Comparison of ENCODE assay signal across 13 cellular contexts in the genomic region with DNA sequence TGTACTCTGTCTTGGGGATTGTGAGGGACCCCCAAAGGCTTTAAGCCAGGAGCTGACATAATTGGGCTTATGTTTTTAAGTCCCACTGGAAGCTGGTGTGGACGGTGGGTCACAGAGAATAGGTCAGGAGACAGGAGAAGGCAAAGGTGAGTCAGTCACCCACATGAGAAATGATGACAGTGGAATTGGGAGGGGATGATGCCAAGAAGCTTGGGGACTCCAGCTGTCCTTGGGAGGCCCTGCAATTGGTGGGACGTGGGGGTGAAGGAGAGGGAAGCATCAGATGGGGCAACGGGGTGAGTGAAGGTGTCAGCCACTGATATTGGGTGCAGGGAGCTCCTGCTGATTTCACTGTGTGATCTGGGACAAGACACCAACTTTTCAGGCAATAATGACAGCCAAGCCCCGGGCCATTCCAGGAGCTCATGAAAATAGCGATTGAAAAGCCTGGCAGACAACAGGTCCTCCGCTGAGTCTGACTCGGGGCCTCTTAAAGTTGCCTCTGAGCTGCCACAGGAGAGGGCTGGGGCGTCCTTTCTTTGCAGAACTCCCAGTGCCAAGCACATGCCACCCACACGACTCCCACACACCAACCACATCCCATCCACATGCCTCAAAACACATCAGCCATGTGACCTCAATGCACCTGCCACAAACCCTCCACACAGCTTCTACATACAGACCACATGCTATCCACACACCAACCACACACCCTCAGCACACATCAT. TPM values are rescaled to one million over a fixed set of nuclear protein-coding genes. Genes with fewer than 3 reads are reported as not detected.
DNase-seq lines count a peak whose midpoint lies in the region; ATAC-seq and TF ChIP-seq lines count a peak whose summit lies in the region.
"Had no signal": no experiment of that assay in that cellular context is flagged by ENCODE, and none has a peak within 500 bp of the region (broad histone marks: within the 10 kb centered on the region; RNA-seq: fewer than 3 reads in every experiment).

No MANE protein-coding gene starts in this region.

- intact Hi-C loops in breast epithelium (cut with DNase I; ENCODE audit: low total_unique reads) (loop anchor here (5.0 to 10.0 kb wide), 2 partner anchors 42 to 105 kb away; no protein-coding TSS in a partner anchor), mammary epithelial cell (cut with micrococcal nuclease) (loop anchor here (2.0 kb wide), 3 partner anchors 41 to 79 kb away; a partner anchor contains a TSS), upper lobe of right lung (cut with DNase I) (loop anchor here (5.0 to 10.0 kb wide), 2 partner anchors 55 to 202 kb away; no protein-coding TSS in a partner anchor)

- no peaks in the 10 kb centered on the region for H3K79me1 ChIP-seq in neuronal stem cell (ENCODE audit: low read depth, low read length)

- no peaks in the 10 kb centered on the region for H3K9me3 ChIP-seq in breast epithelium
- no peaks in the 10 kb centered on the region for H3K9me3 ChIP-seq in mammary epithelial cell (replicated peaks; ENCODE audit: insufficient read depth, low read length)
- no peaks in the 10 kb centered on the region for H3K9me3 ChIP-seq in endodermal cell (ENCODE audit: control insufficient read depth, low read length)
- peaks cover 0 to 2% of the 10 kb centered on the region in 2 donors for H3K9me3 ChIP-seq in neuronal stem cell (replicated peaks in 1 of 2; ENCODE audit: control insufficient read depth in 2 of 2, insufficient read depth in 1 of 2, low read depth in 1 of 2, low read length in 2 of 2)
- no peaks in the 10 kb centered on the region for H3K9me3 ChIP-seq in upper lobe of right lung
- H3K9me3 ChIP-seq: Peyer's patch had no signal

- no peak overlapping the region for H3K9ac ChIP-seq in mammary epithelial cell (ENCODE audit: insufficient read depth, low read length)
- H3K9ac ChIP-seq in endodermal cell (ENCODE audit: extremely low read depth, low read length, poor library complexity, severe bottlenecking), result no peak overlapping the region
- H3K9ac ChIP-seq in neuronal stem cell (ENCODE audit: low read depth, low read length, poor library complexity), result no peak overlapping the region

- no peaks in the 10 kb centered on the region for H4K20me1 ChIP-seq in mammary epithelial cell (ENCODE audit: insufficient read depth, low read length)

- H3K27ac Mint-ChIP-seq in endodermal cell, result peak overlapping the region; percentile 94
- H3K27ac Mint-ChIP-seq: activated T-helper 17 cell treated with anti-CD3 and anti-CD28 coated beads, Interleukin-2, amount 50 U/mL, for 72 hours; immature natural killer cell; T-helper 1 cell treated with Interleukin-12 subunit alpha and Interleukin-12 subunit beta and Interleukin-4 antibody, amounts not matched to agents 30 μg/mL and 1 μg/mL, for 36 hours had no signal

- in situ Hi-C loops in mammary epithelial cell (cut with MboI; ENCODE audit: low sequenced_read_pairs in 2 of 2), result loop anchor here (5.0 to 10.0 kb wide), 4 partner anchors 95 to 205 kb away; no protein-coding TSS in a partner anchor

- H2BK5ac ChIP-seq in neuronal stem cell (ENCODE audit: low read length), result no peak overlapping the region

- no peak overlapping the region for H2BK15ac ChIP-seq in neuronal stem cell (ENCODE audit: low read length)

- no peak overlapping the region for H3K4me3 Mint-ChIP-seq in endodermal cell
- H3K4me3 Mint-ChIP-seq: activated T-helper 17 cell treated with anti-CD3 and anti-CD28 coated beads, Interleukin-2, amount 50 U/mL, for 72 hours; immature natural killer cell; T-helper 1 cell treated with Interleukin-12 subunit alpha and Interleukin-12 subunit beta and Interleukin-4 antibody, amounts not matched to agents 30 μg/mL and 1 μg/mL, for 36 hours had no signal

- TF ChIP-seq CTCF in breast epithelium (IDR thresholded peaks at IDR 0.05) (no peak), mammary epithelial cell (conservative IDR thresholded peaks at IDR 0.05 in 1 of 2, IDR thresholded peaks at IDR 0.05 in 1 of 2; ENCODE audit: extremely low read depth in 1 of 2, insufficient read depth in 1 of 2, low read depth in 1 of 2, low read length in 2 of 2) (no peak), endodermal cell (conservative IDR thresholded peaks at IDR 0.05) (no peak), upper lobe of right lung (IDR thresholded peaks at IDR 0.05) (no peak)

- H3K18ac ChIP-seq in neuronal stem cell (ENCODE audit: low read length), result no peak overlapping the region

- H3K4me3 ChIP-seq in breast epithelium (no peak overlapping the region), mammary epithelial cell (replicated peaks in 1 of 3; ENCODE audit: insufficient read depth in 1 of 3, low read depth in 2 of 3, low read length in 3 of 3) (no peak overlapping the region), endodermal cell (ENCODE audit: low read length) (no peak overlapping the region), neuronal stem cell (ENCODE audit: low read length in 2 of 2) (no peak overlapping the region), upper lobe of right lung (no peak overlapping the region)
- H3K4me3 ChIP-seq: Peyer's patch had no signal

- H3K27ac ChIP-seq in breast epithelium (peak overlapping the region; percentile 85 to 90), mammary epithelial cell (ENCODE audit: insufficient read depth, low read depth, low read length) (no peak overlapping the region), endodermal cell (ENCODE audit: low read depth, low read length) (no peak overlapping the region), neuronal stem cell (replicated peaks; ENCODE audit: low read length) (no peak overlapping the region), upper lobe of right lung (peak overlapping the region; percentile 71)
- H3K27ac ChIP-seq: Peyer's patch had no signal

- BruUV-seq in mammary epithelial cell (replicated peaks; lab: Mats Ljungman, UMichigan), result no TSS peak

- peak overlapping the region; percentile 46 for H3K23ac ChIP-seq in neuronal stem cell (ENCODE audit: low read depth, low read length, poor library complexity)

- dilution Hi-C loops in mammary epithelial cell (cut with HindIII; ENCODE audit: low sequenced_read_pairs), result loop anchor here (10.0 kb wide), 1 partner anchor 385 kb away; no protein-coding TSS in a partner anchor

- H3K4me2 ChIP-seq in mammary epithelial cell (ENCODE audit: insufficient read depth, low read depth, low read length) (no peak overlapping the region), neuronal stem cell (ENCODE audit: insufficient read depth, low read length, poor library complexity, severe bottlenecking) (no peak overlapping the region)

- H2BK120ac ChIP-seq in neuronal stem cell (ENCODE audit: low read depth, low read length), result no peak overlapping the region

- H2BK12ac ChIP-seq in neuronal stem cell (ENCODE audit: low read length), result no peak overlapping the region

- peak overlapping the region; percentile 64 for H2AK5ac ChIP-seq in neuronal stem cell (ENCODE audit: low read depth, low read length)

- no peak for TF ChIP-seq POLR2A in breast epithelium (IDR thresholded peaks at IDR 0.05)

- H3K27me3 ChIP-seq in breast epithelium, result no peaks in the 10 kb centered on the region
- H3K27me3 ChIP-seq in mammary epithelial cell (ENCODE audit: insufficient read depth, low read length), result no peaks in the 10 kb centered on the region
- H3K27me3 ChIP-seq in endodermal cell (ENCODE audit: control insufficient read depth, insufficient read depth, low read length, poor library complexity, severe bottlenecking), result no peaks in the 10 kb centered on the region
- H3K27me3 ChIP-seq in neuronal stem cell (ENCODE audit: control insufficient read depth in 3 of 3, insufficient read depth in 3 of 3, low read depth in 1 of 3, low read length in 3 of 3), result no peaks in the 10 kb centered on the region
- H3K27me3 ChIP-seq in upper lobe of right lung, result no peaks in the 10 kb centered on the region
- H3K27me3 ChIP-seq: Peyer's patch had no signal

- H3K36me3 ChIP-seq in breast epithelium, result no peaks in the 10 kb centered on the region
- no peaks in the 10 kb centered on the region for H3K36me3 ChIP-seq in mammary epithelial cell (ENCODE audit: insufficient read depth, low read length)
- no peaks in the 10 kb centered on the region for H3K36me3 ChIP-seq in endodermal cell (ENCODE audit: control insufficient read depth, insufficient read depth, low read length)
- no peaks in the 10 kb centered on the region for H3K36me3 ChIP-seq in neuronal stem cell (replicated peaks in 1 of 2; ENCODE audit: control insufficient read depth in 2 of 2, insufficient read depth in 2 of 2, low read length in 2 of 2)
- no peaks in the 10 kb centered on the region for H3K36me3 ChIP-seq in upper lobe of right lung
- H3K36me3 ChIP-seq: Peyer's patch had no signal

- CTCF ChIA-PET in mammary epithelial cell (lab: Charles Lee; ENCODE audit: low non-redundant PET), result interaction anchor here (0.6 to 0.7 kb wide), 2 partner anchors 41 to 203 kb away, joined by 3 to 8 read pairs; no protein-coding TSS in a partner anchor

- H3K14ac ChIP-seq in neuronal stem cell (ENCODE audit: low read length), result peak overlapping the region; percentile 95

- DNase-seq in breast epithelium (ENCODE audit: low spot score in 2 of 2) (no peak), mammary epithelial cell (no peak), endodermal cell (no peak), neuronal stem cell (ENCODE audit: low spot score) (no peak), upper lobe of right lung (peak; percentile 52), GDM1 (lab: John Stamatoyannopoulos, UW) (no peak)
- DNase-seq: NCI-H446 treated with DMSO at 0.1 percent for 48 hours had no signal

- ATAC-seq in upper lobe of right lung, result no peak
- no peak for ATAC-seq in GM18868 (IDR thresholded peaks at IDR 0.05; ENCODE audit: unreplicated experiment)
- no peak for ATAC-seq in GM18502 (IDR thresholded peaks at IDR 0.05; ENCODE audit: poor library complexity, unreplicated experiment)

- H3K9me3 Mint-ChIP-seq in endodermal cell, result no peaks in the 10 kb centered on the region
- H3K9me3 Mint-ChIP-seq: activated T-helper 17 cell treated with anti-CD3 and anti-CD28 coated beads, Interleukin-2, amount 50 U/mL, for 72 hours; immature natural killer cell; T-helper 1 cell treated with Interleukin-12 subunit alpha and Interleukin-12 subunit beta and Interleukin-4 antibody, amounts not matched to agents 30 μg/mL and 1 μg/mL, for 36 hours had no signal

- H4K8ac ChIP-seq in neuronal stem cell (ENCODE audit: low read depth, low read length), result no peak overlapping the region

- H3K79me2 ChIP-seq in mammary epithelial cell (ENCODE audit: insufficient read depth, low read length), result no peaks in the 10 kb centered on the region

- H2AFZ ChIP-seq in mammary epithelial cell (ENCODE audit: low read depth, low read length) (no peak overlapping the region), neuronal stem cell (ENCODE audit: low read length) (no peak overlapping the region)

- no peak overlapping the region for H3K4ac ChIP-seq in neuronal stem cell (ENCODE audit: low read length)

- no peak overlapping the region for H4K91ac ChIP-seq in neuronal stem cell (ENCODE audit: low read depth, low read length, poor library complexity)

- H3K27me3 Mint-ChIP-seq in endodermal cell (ENCODE audit: insufficient read depth), result peaks cover 5% of the 10 kb centered on the region

- H3K4me1 Mint-ChIP-seq in endodermal cell, result peaks cover 8% of the 10 kb centered on the region
- H3K4me1 Mint-ChIP-seq: activated T-helper 17 cell treated with anti-CD3 and anti-CD28 coated beads, Interleukin-2, amount 50 U/mL, for 72 hours; immature natural killer cell had no signal

- 62% methylated on average over 9 of the region's 9 CpGs for whole genome bisulfite sequencing in mammary epithelial cell (ENCODE audit: low coverage, missing lambda C conversion rate)
- 84 to 90% methylated on average over 9 of the region's 9 CpGs for WGBS in endodermal cell (ENCODE audit: insufficient coverage in 1 of 2, insufficient read length in 1 of 2), 2 experiments
- no CpG with 5 or more reads among the region's 9 CpGs for WGBS in neuronal stem cell (ENCODE audit: extremely low coverage in 2 of 2, insufficient read length in 2 of 2, insufficient replicate concordance in 1 of 2), 2 donors

- H3K36me3 Mint-ChIP-seq in endodermal cell (ENCODE audit: low read depth), result no peaks in the 10 kb centered on the region
- H3K36me3 Mint-ChIP-seq: immature natural killer cell had no signal

- H3K4me1 ChIP-seq in breast epithelium (peaks cover 5 to 14% of the 10 kb centered on the region in 2 donors), mammary epithelial cell (ENCODE audit: insufficient read depth, low read length) (peaks cover 5% of the 10 kb centered on the region), endodermal cell (ENCODE audit: control insufficient read depth, insufficient read depth, low read length) (peaks cover 5% of the 10 kb centered on the region), neuronal stem cell (ENCODE audit: control insufficient read depth in 2 of 2, insufficient read depth in 1 of 2, low read depth in 1 of 2, low read length in 2 of 2) (peaks cover 0 to 2% of the 10 kb centered on the region in 2 donors), upper lobe of right lung (peaks cover 25% of the 10 kb centered on the region)

RNA-seq across cellular contexts. Expression of a gene that starts 13.4 kb away (rescaled TPM):
- total RNA-seq in breast epithelium (100 to 1,000 TPM; 141 to 577 (median 154) TPM), mammary epithelial cell (10 to 100 TPM in 1 of 2 donors, under 1 TPM in 1; 0.80 to 20.0 TPM), endodermal cell (1 to 10 TPM; 3.3 to 4.2 TPM), upper lobe of right lung (669 TPM)
- 0.46 TPM for polyA plus RNA-seq in mammary epithelial cell
- polyA minus RNA-seq in mammary epithelial cell, result 11.9 TPM
- 5.6 TPM for polyA plus RNA-seq in endodermal cell (2013, experiment 1 of 2)
- 7.2 TPM for polyA plus RNA-seq in endodermal cell (2013, experiment 2 of 2)
- polyA plus RNA-seq in neuronal stem cell (2013, experiment 1 of 2), result 1.1 TPM
- polyA plus RNA-seq in neuronal stem cell (2013, experiment 2 of 2), result 1.3 TPM

Comparison
In these comparisons a context has a peak if more than half of its experiments do, and no peak if none do; other contexts are left out.
1. H3K27ac ChIP-seq: peak in breast epithelium (2 of 2) and upper lobe of right lung (single experiment); none in mammary epithelial cell (single experiment), endodermal cell (single experiment) and neuronal stem cell (single experiment).
2. RNA of a gene that starts 13.4 kb away (total RNA-seq): 669 TPM in upper lobe of right lung (single experiment) and 141 to 577 TPM in breast epithelium; 0.80 to 20.0 TPM in mammary epithelial cell and 3.3 to 4.2 TPM in endodermal cell; every median in the first group is over 4 times any median in the second.